In genomic region chr4:70927502-70928139, GRCh38 we compare ENCODE assay signal across 8 cellular contexts. TPM values are rescaled to one million over a fixed set of nuclear protein-coding genes. Genes with fewer than 3 reads are reported as not detected.
A peak's percentile ranks its signal among the peaks of the same experiment; 100 is the strongest.
DNase-seq lines count a peak whose midpoint lies in the region; ATAC-seq and TF ChIP-seq lines count a peak whose summit lies in the region.

No MANE protein-coding gene starts in this region.

- no peaks in the 10 kb centered on the region for H3K27me3 ChIP-seq in DOHH2 (ENCODE audit: control insufficient read depth, low read length)
- H3K27me3 ChIP-seq in osteoblast (ENCODE audit: insufficient read depth, low read length), result no peaks in the 10 kb centered on the region

- H3K4me3 ChIP-seq in DOHH2 (ENCODE audit: low read length) (peak overlapping the region; percentile 73), osteoblast (ENCODE audit: insufficient read depth, low read length) (no peak overlapping the region), mucosa of descending colon (no peak overlapping the region)

- H3K27ac Mint-ChIP-seq in chondrocyte (ENCODE audit: unreplicated experiment), result peak overlapping the region; percentile 62

- DNase-seq in chondrocyte (ENCODE audit: low spot score) (no peak), NCI-H2196 treated with DMSO at 0.1 percent for 48 hours (lab: John Stamatoyannopoulos, UW; ENCODE audit: unreplicated experiment) (no peak), osteoblast (ENCODE audit: insufficient read length, low spot score, missing footprints) (no peak), mucosa of descending colon (no peak)

- no peaks in the 10 kb centered on the region for H4K20me1 ChIP-seq in DOHH2 (ENCODE audit: control insufficient read depth, insufficient read depth, low read depth, low read length)
- H4K20me1 ChIP-seq in osteoblast (ENCODE audit: insufficient read depth, low read length), result peaks cover 19% of the 10 kb centered on the region

- H3K4me2 ChIP-seq in DOHH2 (ENCODE audit: low read length) (peak overlapping the region; percentile 89), osteoblast (ENCODE audit: insufficient read depth, low read length) (no peak overlapping the region)

- H3K4me3 Mint-ChIP-seq in chondrocyte (ENCODE audit: unreplicated experiment), result no peak overlapping the region

- no peaks in the 10 kb centered on the region for H3K9me2 ChIP-seq in DOHH2 (replicated peaks; ENCODE audit: control insufficient read depth, low read length)

- no peaks in the 10 kb centered on the region for H3K36me3 Mint-ChIP-seq in chondrocyte (ENCODE audit: low read depth)

- TF ChIP-seq CTCF in DOHH2 (IDR thresholded peaks at IDR 0.05; ENCODE audit: low read depth, low read length, poor library complexity, severe bottlenecking) (peak; percentile 23), chondrocyte (IDR thresholded peaks at IDR 0.05) (no peak), osteoblast (IDR thresholded peaks at IDR 0.05; ENCODE audit: extremely low read depth, low read depth, low read length) (no peak), mucosa of descending colon (IDR thresholded peaks at IDR 0.05) (no peak)

- H3K9me3 Mint-ChIP-seq in chondrocyte (ENCODE audit: low read depth), result no peaks in the 10 kb centered on the region

- peaks cover 56% of the 10 kb centered on the region for H3F3A ChIP-seq in DOHH2 (ENCODE audit: control insufficient read depth, insufficient read depth)

- intact Hi-C loops in mucosa of descending colon (cut with DNase I, micrococcal nuclease), result no loop called here

- H3K9me3 ChIP-seq in DOHH2 (ENCODE audit: control insufficient read depth, insufficient read depth, low read length) (no peaks in the 10 kb centered on the region), osteoblast (ENCODE audit: low read depth, low read length) (no peaks in the 10 kb centered on the region), mucosa of descending colon (no peaks in the 10 kb centered on the region)

- H2AFZ ChIP-seq in osteoblast (ENCODE audit: low read length), result no peak overlapping the region

- peak overlapping the region; percentile 92 for H3K27ac ChIP-seq in DOHH2 (ENCODE audit: low read depth, low read length)
- no peak overlapping the region for H3K27ac ChIP-seq in osteoblast (ENCODE audit: low read depth, low read length)

- H3K79me2 ChIP-seq in DOHH2 (ENCODE audit: control insufficient read depth, low read length), result peaks cover 90% of the 10 kb centered on the region
- H3K79me2 ChIP-seq in osteoblast (ENCODE audit: insufficient read depth, low read length), result peaks cover 91% of the 10 kb centered on the region

- ATAC-seq in GM19452 (IDR thresholded peaks at IDR 0.05; ENCODE audit: unreplicated experiment) (peak; percentile 36), HG03439 (IDR thresholded peaks at IDR 0.05; ENCODE audit: unreplicated experiment) (peak; percentile 58), GM19328 (IDR thresholded peaks at IDR 0.05; ENCODE audit: unreplicated experiment) (no peak), mucosa of descending colon (no peak)

- H3K36me3 ChIP-seq in DOHH2 (ENCODE audit: control insufficient read depth, low read length) (peaks cover 15% of the 10 kb centered on the region), osteoblast (ENCODE audit: insufficient read depth, low read length) (no peaks in the 10 kb centered on the region), mucosa of descending colon (ENCODE audit: low read depth) (no peaks in the 10 kb centered on the region)

- H3K4me1 Mint-ChIP-seq in chondrocyte (ENCODE audit: low read depth), result peaks cover 36% of the 10 kb centered on the region

- peaks cover 97% of the 10 kb centered on the region for H3K4me1 ChIP-seq in DOHH2 (ENCODE audit: control insufficient read depth, low read length)
- H3K4me1 ChIP-seq in osteoblast (ENCODE audit: insufficient read depth, low read length), result peaks cover 12% of the 10 kb centered on the region
- H3K4me1 ChIP-seq in mucosa of descending colon (ENCODE audit: low read depth), result no peaks in the 10 kb centered on the region

- H3K27me3 Mint-ChIP-seq in chondrocyte (ENCODE audit: low read depth), result no peaks in the 10 kb centered on the region

RNA-seq across cellular contexts. Expression of gene MOB1B, which starts 25.5 kb away (rescaled TPM):
- total RNA-seq in chondrocyte, result 23.3 to 28.8 TPM (median 27.0 TPM) in 3 replicates
- total RNA-seq in osteoblast, result 14.1 and 15.9 TPM in 2 replicates
- 10 to 100 TPM; 12.2 to 22.3 (median 12.8) TPM for total RNA-seq in mucosa of descending colon

Comparison
In these comparisons a context has a peak if more than half of its experiments do, and no peak if none do; other contexts are left out.
1. ATAC-seq: peak in GM19452 (single experiment) and HG03439 (single experiment); none in GM19328 (single experiment) and mucosa of descending colon (single experiment).